Comparison of ENCODE assay signal across 15 cellular contexts in genomic region chr7:24932815-24933214, GRCh38. TPM values are rescaled to one million over a fixed set of nuclear protein-coding genes. Genes with fewer than 3 reads are reported as not detected.
DNase-seq lines count a peak whose midpoint lies in the region; ATAC-seq and TF ChIP-seq lines count a peak whose summit lies in the region.
"Had no signal": no experiment of that assay in that cellular context is flagged by ENCODE, and none has a peak within 500 bp of the region (broad histone marks: within the 10 kb centered on the region; RNA-seq: fewer than 3 reads in every experiment).

No MANE protein-coding gene starts in this region.

- peak; percentile 56 for ATAC-seq in GM21423 (IDR thresholded peaks at IDR 0.05; ENCODE audit: unreplicated experiment)
- ATAC-seq in WTC11, result no peak
- peak; percentile 93 for ATAC-seq in left ventricle myocardium superior
- peak; percentile 58 to 69 for ATAC-seq in stimulated activated naive B cell treated with anti-CD40 and anti-IgM and Interleukin-4, amounts not matched to agents 10 μg/mL and 1 μg/mL and 100 μg/mL, for 72 hours (replicated peaks)
- ATAC-seq in GM18517 (IDR thresholded peaks at IDR 0.05; ENCODE audit: unreplicated experiment), result no peak
- ATAC-seq: activated CD8-positive, alpha-beta T cell treated with anti-CD3 and anti-CD28 coated beads for 36 hours; gastrocnemius medialis had no signal

- POLR2A ChIA-PET in WTC11 (lab: Charles Lee), result no interaction called here

- peaks cover 12% of the 10 kb centered on the region for H3K36me3 Mint-ChIP-seq in WTC11
- peaks cover 24 to 26% of the 10 kb centered on the region in 2 donors for H3K36me3 Mint-ChIP-seq in stimulated activated naive B cell treated with anti-CD40 and anti-IgM and Interleukin-4, amounts not matched to agents 10 μg/mL and 1 μg/mL and 100 μg/mL, for 72 hours
- peaks cover 45% of the 10 kb centered on the region for H3K36me3 Mint-ChIP-seq in T-helper 2 cell treated with Interferon-gamma antibody and Interleukin-4, amounts not matched to agents 5 μg/mL and 100 μg/mL, for 36 hours (ENCODE audit: low read depth)

- peak overlapping the region; percentile 38; the same call in 1 of the 2 replicates for H3K27ac Mint-ChIP-seq in WTC11
- peak overlapping the region; percentile 91 for H3K27ac Mint-ChIP-seq in stimulated activated naive B cell treated with anti-CD40 and anti-IgM and Interleukin-4, amounts not matched to agents 10 μg/mL and 1 μg/mL and 100 μg/mL, for 72 hours
- H3K27ac Mint-ChIP-seq in T-helper 2 cell treated with Interferon-gamma antibody and Interleukin-4, amounts not matched to agents 5 μg/mL and 100 μg/mL, for 36 hours, result no peak overlapping the region
- H3K27ac Mint-ChIP-seq: activated CD8-positive, alpha-beta T cell treated with anti-CD3 and anti-CD28 coated beads for 36 hours; activated T-helper 2 cell treated with anti-CD3 and anti-CD28 coated beads, Interferon-gamma antibody, Interleukin-2, Interleukin-4, amounts not matched to agents 10 μg/mL and 5 μg/mL and 100 μg/mL, durations not matched to agents 14 hours and 24 hours and 36 hours had no signal

- intact Hi-C loops in left ventricle myocardium superior (cut with micrococcal nuclease), result no loop called here

- peaks cover 18% of the 10 kb centered on the region for H3K9me3 Mint-ChIP-seq in WTC11
- peaks cover 1 to 4% of the 10 kb centered on the region in 2 donors for H3K9me3 Mint-ChIP-seq in stimulated activated naive B cell treated with anti-CD40 and anti-IgM and Interleukin-4, amounts not matched to agents 10 μg/mL and 1 μg/mL and 100 μg/mL, for 72 hours
- peaks cover 11% of the 10 kb centered on the region for H3K9me3 Mint-ChIP-seq in T-helper 2 cell treated with Interferon-gamma antibody and Interleukin-4, amounts not matched to agents 5 μg/mL and 100 μg/mL, for 36 hours

- DNase-seq in WTC11 (ENCODE audit: low spot score) (no peak), left ventricle myocardium superior (peak; percentile 40), NCI-H524 treated with DMSO at 0.1 percent for 48 hours (lab: John Stamatoyannopoulos, UW) (no peak)
- DNase-seq in stimulated activated naive B cell treated with anti-CD40 and anti-IgM and Interleukin-4, amounts not matched to agents 10 μg/mL and 1 μg/mL and 100 μg/mL, for 72 hours, result no peak
- DNase-seq in T-helper 2 cell treated with Interferon-gamma antibody and Interleukin-4, amounts not matched to agents 5 μg/mL and 100 μg/mL, for 36 hours (ENCODE audit: low spot score), result no peak
- DNase-seq: activated CD8-positive, alpha-beta T cell treated with anti-CD3 and anti-CD28 coated beads for 36 hours; gastrocnemius medialis; NCI-H2029 treated with DMSO at 0.1 percent for 48 hours; NCI-H82; SJCRH30; stimulated activated CD4-positive, alpha-beta T cell treated with anti-CD3 and anti-CD28 coated beads, Interleukin-1b, Interleukin-23, amount 100 ng/mL, for 48 hours; stimulated activated CD8-positive, alpha-beta memory T cell treated with anti-CD3 and anti-CD28 coated beads, Interleukin-4, amount 100 ng/mL, for 48 hours had no signal

- no peak overlapping the region for H3K4me3 Mint-ChIP-seq in WTC11
- H3K4me3 Mint-ChIP-seq in stimulated activated naive B cell treated with anti-CD40 and anti-IgM and Interleukin-4, amounts not matched to agents 10 μg/mL and 1 μg/mL and 100 μg/mL, for 72 hours, result peak overlapping the region; percentile 72 to 75
- no peak overlapping the region for H3K4me3 Mint-ChIP-seq in T-helper 2 cell treated with Interferon-gamma antibody and Interleukin-4, amounts not matched to agents 5 μg/mL and 100 μg/mL, for 36 hours
- H3K4me3 Mint-ChIP-seq: activated CD8-positive, alpha-beta T cell treated with anti-CD3 and anti-CD28 coated beads for 36 hours had no signal

- no peaks in the 10 kb centered on the region for H3K27me3 Mint-ChIP-seq in WTC11 (ENCODE audit: low read depth)
- H3K27me3 Mint-ChIP-seq in stimulated activated naive B cell treated with anti-CD40 and anti-IgM and Interleukin-4, amounts not matched to agents 10 μg/mL and 1 μg/mL and 100 μg/mL, for 72 hours, result no peaks in the 10 kb centered on the region
- no peaks in the 10 kb centered on the region for H3K27me3 Mint-ChIP-seq in T-helper 2 cell treated with Interferon-gamma antibody and Interleukin-4, amounts not matched to agents 5 μg/mL and 100 μg/mL, for 36 hours (ENCODE audit: low read depth)
- H3K27me3 Mint-ChIP-seq: activated CD8-positive, alpha-beta T cell treated with anti-CD3 and anti-CD28 coated beads for 36 hours had no signal

- CTCF ChIA-PET in WTC11 (lab: Charles Lee), result interaction anchor here (0.7 to 1.1 kb wide), 3 partner anchors 46 to 248 kb away, joined by 3 read pairs; no protein-coding TSS in a partner anchor

- TF ChIP-seq CTCF in WTC11 (IDR thresholded peaks at IDR 0.05), result no peak

- peaks cover 59% of the 10 kb centered on the region for H3K4me1 Mint-ChIP-seq in WTC11
- peaks cover 31 to 60% of the 10 kb centered on the region in 2 donors for H3K4me1 Mint-ChIP-seq in stimulated activated naive B cell treated with anti-CD40 and anti-IgM and Interleukin-4, amounts not matched to agents 10 μg/mL and 1 μg/mL and 100 μg/mL, for 72 hours
- peaks cover 59% of the 10 kb centered on the region for H3K4me1 Mint-ChIP-seq in T-helper 2 cell treated with Interferon-gamma antibody and Interleukin-4, amounts not matched to agents 5 μg/mL and 100 μg/mL, for 36 hours (ENCODE audit: low read depth)

TF ChIP-seq in WTC11, 78 proteins besides CTCF, POLR2A, EP300 and RAD21 (continues in another document):
- TF ChIP-seq MLX (CRISPR knock-in tag; IDR thresholded peaks at IDR 0.05) (no peak), TEAD4 (CRISPR knock-in tag; IDR thresholded peaks at IDR 0.05) (no peak), ZMAT4 (CRISPR knock-in tag; IDR thresholded peaks at IDR 0.05) (no peak), ATF1 (CRISPR knock-in tag; IDR thresholded peaks at IDR 0.05) (no peak), KAT7 (CRISPR knock-in tag; IDR thresholded peaks at IDR 0.05; ENCODE audit: borderline replicate concordance) (no peak), TEAD1 (CRISPR knock-in tag; IDR thresholded peaks at IDR 0.05) (no peak), HMGA2 (CRISPR knock-in tag; IDR thresholded peaks at IDR 0.05) (no peak), ZNF317 (CRISPR knock-in tag; IDR thresholded peaks at IDR 0.05; ENCODE audit: borderline replicate concordance, low read depth) (no peak), USF1 (CRISPR knock-in tag; IDR thresholded peaks at IDR 0.05) (no peak), IRF1 (CRISPR knock-in tag; IDR thresholded peaks at IDR 0.05) (no peak), FOXP1 (CRISPR knock-in tag; IDR thresholded peaks at IDR 0.05; ENCODE audit: borderline replicate concordance) (no peak), FOXP4 (CRISPR knock-in tag; IDR thresholded peaks at IDR 0.05) (no peak), MXD4 (CRISPR knock-in tag; IDR thresholded peaks at IDR 0.05; ENCODE audit: borderline replicate concordance) (no peak)

RNA-seq across cellular contexts. Expression of gene OSBPL3, which starts 47.2 kb away (rescaled TPM):
- total RNA-seq in WTC11 (2021), result 16.0 to 20.2 TPM (median 17.1 TPM) in 3 replicates
- total RNA-seq in left ventricle myocardium superior, result 9.0 TPM

Comparison
In these comparisons a context has a peak if more than half of its experiments do, and no peak if none do; other contexts are left out.
1. ATAC-seq: peak in GM21423 (single experiment), left ventricle myocardium superior (single experiment) and stimulated activated naive B cell treated with anti-CD40 and anti-IgM and Interleukin-4, amounts not matched to agents 10 μg/mL and 1 μg/mL and 100 μg/mL, for 72 hours (2 of 2); none in WTC11 (single experiment) and GM18517 (single experiment).
2. H3K4me3 Mint-ChIP-seq: peak in stimulated activated naive B cell treated with anti-CD40 and anti-IgM and Interleukin-4, amounts not matched to agents 10 μg/mL and 1 μg/mL and 100 μg/mL, for 72 hours (2 of 2); none in WTC11 (single experiment) and T-helper 2 cell treated with Interferon-gamma antibody and Interleukin-4, amounts not matched to agents 5 μg/mL and 100 μg/mL, for 36 hours (single experiment).